In genomic region chr6:24991748-24992467, GRCh38 we compare ENCODE assay signal across 8 cellular contexts. TPM values are rescaled to one million over a fixed set of nuclear protein-coding genes. Genes with fewer than 3 reads are reported as not detected.
DNase-seq lines count a peak whose midpoint lies in the region; ATAC-seq and TF ChIP-seq lines count a peak whose summit lies in the region.

No MANE protein-coding gene starts in this region.

- intact Hi-C loops in heart right ventricle (cut with DNase I) = loop anchor here (1.0 to 10.0 kb wide), 7 partner anchors 57 to 137 kb away; partner anchors contain the start of gene RIPOR2 (in 2 of the 10)

- H3K27me3 ChIP-seq in heart right ventricle (no peaks in the 10 kb centered on the region), MG63 (no peaks in the 10 kb centered on the region)

- peaks cover 0 to 14% (median 0%) of the 10 kb centered on the region in 11 donors for H3K9me3 ChIP-seq in heart right ventricle
- 0 out of 2 replicates have a peak, but pooled peaks cover 5% of the 10 kb centered on the region for H3K9me3 ChIP-seq in MG63

- WGBS in heart right ventricle, 2 donors = 75 to 79% methylated on average over 5 of the region's 5 CpGs

- H3K36me3 ChIP-seq in heart right ventricle (no peaks in the 10 kb centered on the region), MG63 (no peaks in the 10 kb centered on the region)

- peaks cover 0 to 22% (median 0%) of the 10 kb centered on the region in 9 donors for H3K4me1 ChIP-seq in heart right ventricle

- H3K27ac ChIP-seq in heart right ventricle = peak overlapping the region in 1 of 10 donors; percentile 57

- peak; percentile 63 for DNase-seq in ELF-1 (ENCODE audit: low read depth, low spot score)
- peak; percentile 27 for DNase-seq in KG1 (lab: John Stamatoyannopoulos, UW)
- peak; percentile 24 for DNase-seq in SHP77 treated with DMSO at 0.1 percent for 48 hours (lab: John Stamatoyannopoulos, UW)
- DNase-seq in activated gamma-delta T cell treated with anti-CD3 and anti-CD28 coated beads, Interleukin-2, amount 50 U/mL, for 16 hours (ENCODE audit: low read depth) = peak; percentile 63
- DNase-seq in heart right ventricle = peak; percentile 17 to 42
- DNase-seq in stimulated activated CD4-positive, alpha-beta T cell treated with anti-CD3 and anti-CD28 coated beads, Interleukin-12 subunit alpha, Interleukin-12 subunit beta, amount 100 ng/mL, for 24 hours (ENCODE audit: low read depth in 2 of 2) = peak; percentile 44 to 52
- DNase-seq in MG63 = no peak

- peak; percentile 52 to 84 (median 81) for TF ChIP-seq CTCF in heart right ventricle (IDR thresholded peaks at IDR 0.05)

- no peak overlapping the region for H3K4me3 ChIP-seq in heart right ventricle
- no peak overlapping the region for H3K4me3 ChIP-seq in MG63

- ATAC-seq in GM21723 (IDR thresholded peaks at IDR 0.05; ENCODE audit: unreplicated experiment) (peak; percentile 88), heart right ventricle (peak in 6 of 8 donors; percentile 73 to 87 (median 80))

RNA-seq across cellular contexts. Expression of gene RIPOR2, which starts 56.1 kb away (rescaled TPM):
- total RNA-seq in heart right ventricle = 10 to 100 TPM in 1 of 10 donors, 1 to 10 TPM in 9; 2.0 to 14.5 (median 4.6) TPM
- polyA plus RNA-seq in heart right ventricle = 1 to 10 TPM; 1.2 to 1.4 TPM
- total RNA-seq in MG63 (2014; rRNA removed; shearing (Covaris generic); ENCODE audit: low replicate concordance) = 0.40 and 0.42 TPM in 2 replicates
